Comparison of ENCODE assay signal across 10 cellular contexts in genomic region chrX:30935985-30936384, GRCh38. TPM values are rescaled to one million over a fixed set of nuclear protein-coding genes. Genes with fewer than 3 reads are reported as not detected.
DNase-seq lines count a peak whose midpoint lies in the region; ATAC-seq and TF ChIP-seq lines count a peak whose summit lies in the region.
"Had no signal": no experiment of that assay in that cellular context is flagged by ENCODE, and none has a peak within 500 bp of the region (broad histone marks: within the 10 kb centered on the region; RNA-seq: fewer than 3 reads in every experiment).

No MANE protein-coding gene starts in this region.

- no peak overlapping the region for H3K4me3 ChIP-seq in dorsolateral prefrontal cortex
- H3K4me3 ChIP-seq: uterus had no signal

- no peak overlapping the region for H3K27ac Mint-ChIP-seq in activated T-cell treated with anti-CD3 and anti-CD28 coated beads, Interleukin-2, amount 50 U/mL, for 72 hours

- H3K27me3 Mint-ChIP-seq in activated T-cell treated with anti-CD3 and anti-CD28 coated beads, Interleukin-2, amount 50 U/mL, for 72 hours (ENCODE audit: low read depth) = peaks cover 14% of the 10 kb centered on the region

- DNase-seq in KBM-7 (peak; percentile 56), T47D (ENCODE audit: low read depth in 1 of 2, low spot score in 1 of 2) (peak; percentile 5 to 61), lung microvascular endothelial cell (ENCODE audit: low read depth in 2 of 2) (peak; percentile 0 to 18), LoVo (ENCODE audit: low spot score) (no peak), dorsolateral prefrontal cortex (no peak)
- DNase-seq in activated T-cell treated with anti-CD3 and anti-CD28 coated beads, Interleukin-2, amount 50 U/mL, for 72 hours = no peak
- DNase-seq: NCI-H345, uterus had no signal

- no peaks in the 10 kb centered on the region for H3K4me1 Mint-ChIP-seq in activated T-cell treated with anti-CD3 and anti-CD28 coated beads, Interleukin-2, amount 50 U/mL, for 72 hours (ENCODE audit: low read depth)

- peaks cover 0 to 2% of the 10 kb centered on the region in 2 donors for H3K9me3 Mint-ChIP-seq in activated T-cell treated with anti-CD3 and anti-CD28 coated beads, Interleukin-2, amount 50 U/mL, for 72 hours

- no peaks in the 10 kb centered on the region for H3K36me3 Mint-ChIP-seq in activated T-cell treated with anti-CD3 and anti-CD28 coated beads, Interleukin-2, amount 50 U/mL, for 72 hours (ENCODE audit: insufficient read depth in 2 of 2)

- in situ Hi-C loops in KBM-7 (cut with MboI; ENCODE audit: low pct_unique_long_range_greater_than_20kb, low sequenced_read_pairs) (no loop called here), T47D (cut with HindIII; ENCODE audit: low pct_unique_long_range_greater_than_20kb, low sequenced_read_pairs) (no loop called here)

- no peak overlapping the region for H3K4me3 Mint-ChIP-seq in activated T-cell treated with anti-CD3 and anti-CD28 coated beads, Interleukin-2, amount 50 U/mL, for 72 hours

- TF ChIP-seq CTCF in C4-2B (conservative IDR thresholded peaks at IDR 0.05) (peak; percentile 22), dorsolateral prefrontal cortex (IDR thresholded peaks at IDR 0.05 in 54 of 56, conservative IDR thresholded peaks at IDR 0.05 in 2 of 56; ENCODE audit: low read depth in 1 of 56, partially characterized antibody in 56 of 56) (peak in 1 of 56 donors; percentile 11)

- intact Hi-C loops in dorsolateral prefrontal cortex (cut with DNase I) = no loop called here

- peaks cover 0 to 57% (median 13%) of the 10 kb centered on the region in 45 donors for H3K27me3 ChIP-seq in dorsolateral prefrontal cortex
- H3K27me3 ChIP-seq: uterus had no signal

- H3K27ac ChIP-seq in C4-2B = no peak overlapping the region
- no peak overlapping the region for H3K27ac ChIP-seq in dorsolateral prefrontal cortex
- H3K27ac ChIP-seq: uterus had no signal

- no peak for ATAC-seq in activated T-cell treated with anti-CD3 and anti-CD28 coated beads, Interleukin-2, amount 50 U/mL, for 72 hours (replicated peaks in 1 of 2)
- no peak for ATAC-seq in HG02678 (IDR thresholded peaks at IDR 0.05; ENCODE audit: unreplicated experiment)

RNA-seq across cellular contexts. Expression of gene TAB3, which starts 46.9 kb away (rescaled TPM):
- total RNA-seq in lung microvascular endothelial cell = 3.7 and 5.4 TPM in 2 replicates
- total RNA-seq in dorsolateral prefrontal cortex = 10 to 100 TPM; 12.9 to 31.0 (median 21.1) TPM
- total RNA-seq in activated T-cell treated with anti-CD3 and anti-CD28 coated beads, Interleukin-2, amount 50 U/mL, for 72 hours = 10 to 100 TPM; 20.8 to 27.5 TPM

Comparison
In these comparisons a context has a peak if more than half of its experiments do, and no peak if none do; other contexts are left out.
1. DNase-seq: peak in KBM-7 (single experiment), T47D (2 of 2) and lung microvascular endothelial cell (2 of 2); none in LoVo (single experiment), dorsolateral prefrontal cortex (0 of 10) and activated T-cell treated with anti-CD3 and anti-CD28 coated beads, Interleukin-2, amount 50 U/mL, for 72 hours (0 of 2).